In the genomic region with DNA sequence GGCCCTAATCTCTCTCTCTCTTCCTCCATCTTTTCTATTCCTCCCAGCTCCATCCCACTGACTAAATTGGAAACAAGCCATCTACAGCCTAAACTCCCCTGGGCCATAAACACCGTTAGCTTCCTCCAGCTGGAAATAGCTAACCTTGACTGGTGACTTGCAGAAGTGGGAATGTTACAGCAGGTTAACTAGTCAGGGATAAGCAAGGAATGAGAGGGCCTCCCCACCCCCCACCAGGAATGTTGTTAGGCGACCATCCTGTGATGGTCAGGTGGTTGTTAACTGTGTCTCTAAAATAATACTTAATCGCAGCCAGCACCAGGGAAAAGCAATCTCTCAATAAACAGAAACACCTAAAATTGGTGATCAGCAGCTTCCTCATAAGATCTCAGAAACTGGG, we compare ENCODE assay signal across 1 cellular context.
TF ChIP-seq lines count a peak whose summit lies in the region.

No MANE protein-coding gene starts in this region.

TF ChIP-seq in GM23338, 12 proteins besides CTCF, POLR2A, EP300 and RAD21 (continued from another document):
- TF ChIP-seq JUNB (IDR thresholded peaks at IDR 0.05; ENCODE audit: unreplicated experiment) (no peak), EZH2 (IDR thresholded peaks at IDR 0.05; ENCODE audit: low read depth, unreplicated experiment) (no peak), EZH2phosphoT487 (IDR thresholded peaks at IDR 0.05; ENCODE audit: unreplicated experiment) (no peak), ZNF331 (CRISPR knock-in tag; IDR thresholded peaks at IDR 0.05; ENCODE audit: low read depth) (no peak), ZNF114 (CRISPR knock-in tag; IDR thresholded peaks at IDR 0.05) (no peak), POLR2AphosphoS5 (IDR thresholded peaks at IDR 0.05; ENCODE audit: low read depth) (no peak)
- TF ChIP-seq, protein P1, sequence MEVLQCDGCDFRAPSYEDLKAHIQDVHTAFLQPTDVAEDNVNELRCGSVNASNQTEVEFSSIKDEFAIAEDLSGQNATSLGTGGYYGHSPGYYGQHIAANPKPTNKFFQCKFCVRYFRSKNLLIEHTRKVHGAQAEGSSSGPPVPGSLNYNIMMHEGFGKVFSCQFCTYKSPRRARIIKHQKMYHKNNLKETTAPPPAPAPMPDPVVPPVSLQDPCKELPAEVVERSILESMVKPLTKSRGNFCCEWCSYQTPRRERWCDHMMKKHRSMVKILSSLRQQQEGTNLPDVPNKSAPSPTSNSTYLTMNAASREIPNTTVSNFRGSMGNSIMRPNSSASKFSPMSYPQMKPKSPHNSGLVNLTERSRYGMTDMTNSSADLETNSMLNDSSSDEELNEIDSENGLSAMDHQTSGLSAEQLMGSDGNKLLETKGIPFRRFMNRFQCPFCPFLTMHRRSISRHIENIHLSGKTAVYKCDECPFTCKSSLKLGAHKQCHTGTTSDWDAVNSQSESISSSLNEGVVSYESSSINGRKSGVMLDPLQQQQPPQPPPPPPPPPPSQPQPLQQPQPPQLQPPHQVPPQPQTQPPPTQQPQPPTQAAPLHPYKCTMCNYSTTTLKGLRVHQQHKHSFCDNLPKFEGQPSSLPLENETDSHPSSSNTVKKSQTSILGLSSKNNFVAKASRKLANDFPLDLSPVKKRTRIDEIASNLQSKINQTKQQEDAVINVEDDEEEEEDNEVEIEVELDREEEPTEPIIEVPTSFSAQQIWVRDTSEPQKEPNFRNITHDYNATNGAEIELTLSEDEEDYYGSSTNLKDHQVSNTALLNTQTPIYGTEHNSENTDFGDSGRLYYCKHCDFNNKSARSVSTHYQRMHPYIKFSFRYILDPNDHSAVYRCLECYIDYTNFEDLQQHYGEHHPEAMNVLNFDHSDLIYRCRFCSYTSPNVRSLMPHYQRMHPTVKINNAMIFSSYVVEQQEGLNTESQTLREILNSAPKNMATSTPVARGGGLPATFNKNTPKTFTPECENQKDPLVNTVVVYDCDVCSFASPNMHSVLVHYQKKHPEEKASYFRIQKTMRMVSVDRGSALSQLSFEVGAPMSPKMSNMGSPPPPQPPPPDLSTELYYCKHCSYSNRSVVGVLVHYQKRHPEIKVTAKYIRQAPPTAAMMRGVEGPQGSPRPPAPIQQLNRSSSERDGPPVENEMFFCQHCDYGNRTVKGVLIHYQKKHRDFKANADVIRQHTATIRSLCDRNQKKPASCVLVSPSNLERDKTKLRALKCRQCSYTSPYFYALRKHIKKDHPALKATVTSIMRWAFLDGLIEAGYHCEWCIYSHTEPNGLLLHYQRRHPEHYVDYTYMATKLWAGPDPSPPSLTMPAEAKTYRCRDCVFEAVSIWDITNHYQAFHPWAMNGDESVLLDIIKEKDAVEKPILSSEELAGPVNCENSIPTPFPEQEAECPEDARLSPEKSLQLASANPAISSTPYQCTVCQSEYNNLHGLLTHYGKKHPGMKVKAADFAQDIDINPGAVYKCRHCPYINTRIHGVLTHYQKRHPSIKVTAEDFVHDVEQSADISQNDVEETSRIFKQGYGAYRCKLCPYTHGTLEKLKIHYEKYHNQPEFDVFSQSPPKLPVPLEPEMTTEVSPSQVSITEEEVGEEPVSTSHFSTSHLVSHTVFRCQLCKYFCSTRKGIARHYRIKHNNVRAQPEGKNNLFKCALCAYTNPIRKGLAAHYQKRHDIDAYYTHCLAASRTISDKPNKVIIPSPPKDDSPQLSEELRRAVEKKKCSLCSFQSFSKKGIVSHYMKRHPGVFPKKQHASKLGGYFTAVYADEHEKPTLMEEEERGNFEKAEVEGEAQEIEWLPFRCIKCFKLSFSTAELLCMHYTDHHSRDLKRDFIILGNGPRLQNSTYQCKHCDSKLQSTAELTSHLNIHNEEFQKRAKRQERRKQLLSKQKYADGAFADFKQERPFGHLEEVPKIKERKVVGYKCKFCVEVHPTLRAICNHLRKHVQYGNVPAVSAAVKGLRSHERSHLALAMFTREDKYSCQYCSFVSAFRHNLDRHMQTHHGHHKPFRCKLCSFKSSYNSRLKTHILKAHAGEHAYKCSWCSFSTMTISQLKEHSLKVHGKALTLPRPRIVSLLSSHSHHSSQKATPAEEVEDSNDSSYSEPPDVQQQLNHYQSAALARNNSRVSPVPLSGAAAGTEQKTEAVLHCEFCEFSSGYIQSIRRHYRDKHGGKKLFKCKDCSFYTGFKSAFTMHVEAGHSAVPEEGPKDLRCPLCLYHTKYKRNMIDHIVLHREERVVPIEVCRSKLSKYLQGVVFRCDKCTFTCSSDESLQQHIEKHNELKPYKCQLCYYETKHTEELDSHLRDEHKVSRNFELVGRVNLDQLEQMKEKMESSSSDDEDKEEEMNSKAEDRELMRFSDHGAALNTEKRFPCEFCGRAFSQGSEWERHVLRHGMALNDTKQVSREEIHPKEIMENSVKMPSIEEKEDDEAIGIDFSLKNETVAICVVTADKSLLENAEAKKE (CRISPR knock-in tag; IDR thresholded peaks at IDR 0.05), result no peak
